Comparison of ENCODE assay signal across 8 cellular contexts in the genomic region with DNA sequence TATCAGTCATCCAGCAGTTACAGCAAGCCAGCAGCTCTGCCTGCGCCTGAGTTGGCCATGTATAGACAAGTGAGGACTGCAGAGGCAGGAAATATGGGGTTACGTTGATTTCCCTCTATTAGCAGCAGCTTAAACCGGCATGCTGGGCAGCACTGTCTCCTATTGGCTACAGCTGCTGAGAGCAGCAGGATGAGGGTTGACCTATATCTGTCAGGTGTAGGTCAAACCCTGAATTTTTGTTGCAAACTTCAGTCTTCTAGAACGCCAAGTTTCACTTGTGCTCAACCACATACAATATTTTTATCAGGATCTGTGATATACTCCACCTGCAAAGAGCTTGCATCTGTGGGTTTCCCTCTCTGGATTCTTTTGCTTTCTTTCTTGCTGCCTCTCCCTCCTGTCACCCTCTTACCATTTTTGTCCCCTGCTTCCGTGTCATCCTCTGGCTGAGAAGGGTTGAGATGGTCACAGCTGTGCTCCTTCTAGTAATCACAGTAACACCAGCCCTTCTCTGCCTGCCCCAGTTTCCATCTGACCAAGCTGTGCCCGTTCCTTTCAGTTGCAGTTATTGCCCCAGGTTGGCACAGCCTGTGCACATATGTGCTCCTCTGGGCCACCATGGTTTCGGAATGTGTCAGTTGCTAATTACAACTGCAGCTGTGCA. TPM values are rescaled to one million over a fixed set of nuclear protein-coding genes. Genes with fewer than 3 reads are reported as not detected.
A peak's percentile ranks its signal among the peaks of the same experiment; 100 is the strongest.
DNase-seq lines count a peak whose midpoint lies in the region; ATAC-seq lines count a peak whose summit lies in the region.

No MANE protein-coding gene starts in this region.

- peaks cover 26% of the 10 kb centered on the region for H3K4me1 Mint-ChIP-seq in activated CD4-positive, alpha-beta memory T cell treated with anti-CD3 and anti-CD28 coated beads for 36 hours (ENCODE audit: low read depth)
- H3K4me1 Mint-ChIP-seq in memory B cell: peaks cover 19% of the 10 kb centered on the region

- intact Hi-C loops in activated CD4-positive, alpha-beta memory T cell treated with anti-CD3 and anti-CD28 coated beads for 36 hours (cut with micrococcal nuclease): loop anchor here (1.0 to 10.0 kb wide), 5 partner anchors 24 to 232 kb away; partner anchors contain the start of gene GLCCI1

- CTCF ChIA-PET in activated CD4-positive, alpha-beta memory T cell treated with anti-CD3 and anti-CD28 coated beads for 36 hours (lab: Charles Lee): interaction anchor here (0.6 to 1.7 kb wide), 4 partner anchors 91 to 272 kb away, joined by 3 to 9 read pairs (median 4); no protein-coding TSS in a partner anchor

- DNase-seq in activated CD4-positive, alpha-beta T cell treated with anti-CD3 and anti-CD28 coated beads for 24 hours (ENCODE audit: low read depth in 2 of 2): peak; percentile 5 to 18
- no peak for DNase-seq in activated CD4-positive, alpha-beta T cell treated with anti-CD3 and anti-CD28 coated beads for 1 hour
- peak; percentile 84 for DNase-seq in activated CD4-positive, alpha-beta memory T cell treated with anti-CD3 and anti-CD28 coated beads for 36 hours
- DNase-seq in memory B cell (ENCODE audit: low spot score in 2 of 2) (peak in 1 of 2 donors; percentile 16), NCI-H510A treated with DMSO at 0.1 percent for 48 hours (lab: John Stamatoyannopoulos, UW) (no peak), NCI-H2227 (lab: John Stamatoyannopoulos, UW; ENCODE audit: unreplicated experiment) (no peak), LoVo (ENCODE audit: low spot score) (no peak)

- H3K27me3 Mint-ChIP-seq in activated CD4-positive, alpha-beta memory T cell treated with anti-CD3 and anti-CD28 coated beads for 36 hours: no peaks in the 10 kb centered on the region
- no peaks in the 10 kb centered on the region for H3K27me3 Mint-ChIP-seq in memory B cell

- H3K27ac Mint-ChIP-seq in activated CD4-positive, alpha-beta memory T cell treated with anti-CD3 and anti-CD28 coated beads for 36 hours: peak overlapping the region; percentile 89
- H3K27ac Mint-ChIP-seq in memory B cell: peak overlapping the region; percentile 83

- POLR2A ChIA-PET in activated CD4-positive, alpha-beta memory T cell treated with anti-CD3 and anti-CD28 coated beads for 36 hours (lab: Charles Lee): interaction anchor here (0.6 to 2.9 kb wide), 6 partner anchors 19 to 240 kb away, joined by 3 to 11 read pairs (median 5); partner anchors contain the start of gene GLCCI1

- H3K36me3 Mint-ChIP-seq in activated CD4-positive, alpha-beta memory T cell treated with anti-CD3 and anti-CD28 coated beads for 36 hours: no peaks in the 10 kb centered on the region
- no peaks in the 10 kb centered on the region for H3K36me3 Mint-ChIP-seq in memory B cell

- H3K4me3 Mint-ChIP-seq in activated CD4-positive, alpha-beta memory T cell treated with anti-CD3 and anti-CD28 coated beads for 36 hours: peak overlapping the region; percentile 71
- H3K4me3 Mint-ChIP-seq in memory B cell: peak overlapping the region; percentile 74

- ATAC-seq in HG03280 (IDR thresholded peaks at IDR 0.05; ENCODE audit: unreplicated experiment) (peak; percentile 89), memory B cell (ENCODE audit: low read depth) (peak; percentile 82)

- H3K9me3 Mint-ChIP-seq in activated CD4-positive, alpha-beta memory T cell treated with anti-CD3 and anti-CD28 coated beads for 36 hours: no peaks in the 10 kb centered on the region
- H3K9me3 Mint-ChIP-seq in memory B cell: no peaks in the 10 kb centered on the region

RNA-seq across cellular contexts. Expression of gene GLCCI1, which starts 23.8 kb away (rescaled TPM):
- 10 to 100 TPM in 1 of 2 experiments, 1 to 10 TPM in 1; 8.6 to 11.5 TPM for total RNA-seq in activated CD4-positive, alpha-beta memory T cell treated with anti-CD3 and anti-CD28 coated beads for 36 hours

Comparison
In these comparisons a context has a peak if more than half of its experiments do, and no peak if none do; other contexts are left out.
1. DNase-seq: peak in activated CD4-positive, alpha-beta T cell treated with anti-CD3 and anti-CD28 coated beads for 24 hours (2 of 2) and activated CD4-positive, alpha-beta memory T cell treated with anti-CD3 and anti-CD28 coated beads for 36 hours (single experiment); none in activated CD4-positive, alpha-beta T cell treated with anti-CD3 and anti-CD28 coated beads for 1 hour (single experiment), NCI-H510A treated with DMSO at 0.1 percent for 48 hours (single experiment), NCI-H2227 (single experiment) and LoVo (single experiment).